ENCODE assay signal across 1 cellular context in the genomic region with DNA sequence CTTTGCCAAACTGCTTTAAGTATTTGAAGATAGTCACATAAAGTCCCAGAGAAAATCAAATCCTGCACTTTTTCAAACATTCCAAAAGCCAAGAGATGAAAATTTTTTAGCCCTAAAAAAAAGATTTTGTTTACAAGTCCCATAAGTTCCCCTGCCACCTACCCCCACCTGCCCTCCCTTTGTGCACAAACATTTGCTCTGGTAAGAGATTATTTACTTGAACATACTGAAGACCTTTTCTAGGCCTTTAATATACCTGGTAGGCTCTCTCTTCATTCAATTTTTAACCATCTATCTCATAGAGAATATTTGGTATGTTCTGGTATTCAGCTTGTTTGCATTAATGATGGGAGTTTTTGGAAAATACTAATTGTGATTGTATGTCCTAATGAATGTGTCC.
TF ChIP-seq lines count a peak whose summit lies in the region.

No MANE protein-coding gene starts in this region.

TF ChIP-seq in A549, 52 proteins besides CTCF, POLR2A, EP300 and RAD21 (continued from another document):
- TF ChIP-seq, protein P1, sequence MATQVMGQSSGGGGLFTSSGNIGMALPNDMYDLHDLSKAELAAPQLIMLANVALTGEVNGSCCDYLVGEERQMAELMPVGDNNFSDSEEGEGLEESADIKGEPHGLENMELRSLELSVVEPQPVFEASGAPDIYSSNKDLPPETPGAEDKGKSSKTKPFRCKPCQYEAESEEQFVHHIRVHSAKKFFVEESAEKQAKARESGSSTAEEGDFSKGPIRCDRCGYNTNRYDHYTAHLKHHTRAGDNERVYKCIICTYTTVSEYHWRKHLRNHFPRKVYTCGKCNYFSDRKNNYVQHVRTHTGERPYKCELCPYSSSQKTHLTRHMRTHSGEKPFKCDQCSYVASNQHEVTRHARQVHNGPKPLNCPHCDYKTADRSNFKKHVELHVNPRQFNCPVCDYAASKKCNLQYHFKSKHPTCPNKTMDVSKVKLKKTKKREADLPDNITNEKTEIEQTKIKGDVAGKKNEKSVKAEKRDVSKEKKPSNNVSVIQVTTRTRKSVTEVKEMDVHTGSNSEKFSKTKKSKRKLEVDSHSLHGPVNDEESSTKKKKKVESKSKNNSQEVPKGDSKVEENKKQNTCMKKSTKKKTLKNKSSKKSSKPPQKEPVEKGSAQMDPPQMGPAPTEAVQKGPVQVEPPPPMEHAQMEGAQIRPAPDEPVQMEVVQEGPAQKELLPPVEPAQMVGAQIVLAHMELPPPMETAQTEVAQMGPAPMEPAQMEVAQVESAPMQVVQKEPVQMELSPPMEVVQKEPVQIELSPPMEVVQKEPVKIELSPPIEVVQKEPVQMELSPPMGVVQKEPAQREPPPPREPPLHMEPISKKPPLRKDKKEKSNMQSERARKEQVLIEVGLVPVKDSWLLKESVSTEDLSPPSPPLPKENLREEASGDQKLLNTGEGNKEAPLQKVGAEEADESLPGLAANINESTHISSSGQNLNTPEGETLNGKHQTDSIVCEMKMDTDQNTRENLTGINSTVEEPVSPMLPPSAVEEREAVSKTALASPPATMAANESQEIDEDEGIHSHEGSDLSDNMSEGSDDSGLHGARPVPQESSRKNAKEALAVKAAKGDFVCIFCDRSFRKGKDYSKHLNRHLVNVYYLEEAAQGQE (IDR thresholded peaks at IDR 0.05): no peak
- TF ChIP-seq SREBF2 (IDR thresholded peaks at IDR 0.05): no peak
